ENCODE assay signal across 1 cellular context in the genomic region with DNA sequence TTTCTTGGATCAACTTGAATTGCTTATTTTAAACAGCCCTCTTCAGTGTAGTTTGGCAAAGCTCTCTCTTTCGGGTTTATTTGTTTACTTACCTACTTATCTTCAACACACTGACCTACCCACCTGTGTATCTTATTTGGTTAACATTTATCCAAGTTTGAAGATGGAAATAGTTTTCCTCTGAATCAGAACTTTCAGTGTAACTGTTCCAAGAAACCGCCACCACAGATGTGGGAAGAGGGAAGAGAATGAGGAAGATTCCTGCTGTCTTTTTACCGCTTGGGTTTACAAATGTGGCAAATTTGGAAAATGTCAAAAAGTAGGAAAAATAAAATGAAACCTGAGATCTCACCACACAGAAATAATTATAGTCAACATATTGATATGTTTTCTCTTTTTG.
TF ChIP-seq lines count a peak whose summit lies in the region.

No MANE protein-coding gene starts in this region.

TF ChIP-seq in HepG2, 621 proteins besides CTCF, POLR2A, EP300 and RAD21 (continued from another document and continues in another):
- TF ChIP-seq, protein P1, sequence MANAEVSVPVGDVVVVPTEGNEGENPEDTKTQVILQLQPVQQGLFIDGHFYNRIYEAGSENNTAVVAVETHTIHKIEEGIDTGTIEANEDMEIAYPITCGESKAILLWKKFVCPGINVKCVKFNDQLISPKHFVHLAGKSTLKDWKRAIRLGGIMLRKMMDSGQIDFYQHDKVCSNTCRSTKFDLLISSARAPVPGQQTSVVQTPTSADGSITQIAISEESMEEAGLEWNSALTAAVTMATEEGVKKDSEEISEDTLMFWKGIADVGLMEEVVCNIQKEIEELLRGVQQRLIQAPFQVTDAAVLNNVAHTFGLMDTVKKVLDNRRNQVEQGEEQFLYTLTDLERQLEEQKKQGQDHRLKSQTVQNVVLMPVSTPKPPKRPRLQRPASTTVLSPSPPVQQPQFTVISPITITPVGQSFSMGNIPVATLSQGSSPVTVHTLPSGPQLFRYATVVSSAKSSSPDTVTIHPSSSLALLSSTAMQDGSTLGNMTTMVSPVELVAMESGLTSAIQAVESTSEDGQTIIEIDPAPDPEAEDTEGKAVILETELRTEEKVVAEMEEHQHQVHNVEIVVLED (CRISPR knock-in tag; IDR thresholded peaks at IDR 0.05; ENCODE audit: borderline replicate concordance), result no peak
- no peak for TF ChIP-seq MYNN (CRISPR knock-in tag; IDR thresholded peaks at IDR 0.05; ENCODE audit: low read depth)
- no peak for TF ChIP-seq ZFAT (CRISPR knock-in tag; conservative IDR thresholded peaks at IDR 0.05)
- no peak for TF ChIP-seq ZKSCAN5 (CRISPR knock-in tag; IDR thresholded peaks at IDR 0.05)
- peak; percentile 80; the same call in 1 of the 2 replicates for TF ChIP-seq DPF2 (CRISPR knock-in tag; IDR thresholded peaks at IDR 0.05; ENCODE audit: borderline replicate concordance, low read depth)
- no peak for TF ChIP-seq ZSCAN5A (CRISPR knock-in tag; IDR thresholded peaks at IDR 0.05; ENCODE audit: borderline replicate concordance)
- no peak for TF ChIP-seq DR1 (CRISPR knock-in tag; IDR thresholded peaks at IDR 0.05)
- peak; percentile 61; the same call in 1 of the 2 replicates for TF ChIP-seq KAT8 (CRISPR knock-in tag; IDR thresholded peaks at IDR 0.05)
- TF ChIP-seq ZNF775 (CRISPR knock-in tag; IDR thresholded peaks at IDR 0.05; ENCODE audit: borderline replicate concordance), result no peak
- TF ChIP-seq MAFK (conservative IDR thresholded peaks at IDR 0.05 in 1 of 2, IDR thresholded peaks at IDR 0.05 in 1 of 2; ENCODE audit: low read length in 2 of 2), result no peak
- TF ChIP-seq ZNF326 (CRISPR knock-in tag; IDR thresholded peaks at IDR 0.05; ENCODE audit: borderline replicate concordance), result no peak
- 0 out of 2 replicates have a peak, but pooled peaks have one; percentile 24 for TF ChIP-seq ZFP36L2 (CRISPR knock-in tag; IDR thresholded peaks at IDR 0.05)
- no peak for TF ChIP-seq SIN3B (IDR thresholded peaks at IDR 0.05; ENCODE audit: low read length)
- TF ChIP-seq, protein P2, sequence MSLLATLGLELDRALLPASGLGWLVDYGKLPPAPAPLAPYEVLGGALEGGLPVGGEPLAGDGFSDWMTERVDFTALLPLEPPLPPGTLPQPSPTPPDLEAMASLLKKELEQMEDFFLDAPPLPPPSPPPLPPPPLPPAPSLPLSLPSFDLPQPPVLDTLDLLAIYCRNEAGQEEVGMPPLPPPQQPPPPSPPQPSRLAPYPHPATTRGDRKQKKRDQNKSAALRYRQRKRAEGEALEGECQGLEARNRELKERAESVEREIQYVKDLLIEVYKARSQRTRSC (CRISPR knock-in tag; IDR thresholded peaks at IDR 0.05; ENCODE audit: low read depth), result no peak
- no peak for TF ChIP-seq KLF15 (CRISPR knock-in tag; IDR thresholded peaks at IDR 0.05; ENCODE audit: borderline replicate concordance)
- no peak for TF ChIP-seq ZNF660 (CRISPR knock-in tag; IDR thresholded peaks at IDR 0.05; ENCODE audit: borderline replicate concordance, low read depth)
- no peak for TF ChIP-seq KLF12 (CRISPR knock-in tag; IDR thresholded peaks at IDR 0.05; ENCODE audit: borderline replicate concordance)
- no peak for TF ChIP-seq ZNF552 (CRISPR knock-in tag; IDR thresholded peaks at IDR 0.05; ENCODE audit: borderline replicate concordance)
- TF ChIP-seq BRD4 (CRISPR knock-in tag; IDR thresholded peaks at IDR 0.05), result no peak
- TF ChIP-seq CC2D1A (CRISPR knock-in tag; IDR thresholded peaks at IDR 0.05), result no peak
- TF ChIP-seq ZNF562 (CRISPR knock-in tag; IDR thresholded peaks at IDR 0.05; ENCODE audit: borderline replicate concordance), result no peak
- TF ChIP-seq NAIF1 (CRISPR knock-in tag; IDR thresholded peaks at IDR 0.05; ENCODE audit: borderline replicate concordance), result no peak
- TF ChIP-seq ARNT2 (CRISPR knock-in tag; IDR thresholded peaks at IDR 0.05; ENCODE audit: low read depth), result 0 out of 2 replicates have a peak, but pooled peaks have one; percentile 25
- TF ChIP-seq, protein P3, sequence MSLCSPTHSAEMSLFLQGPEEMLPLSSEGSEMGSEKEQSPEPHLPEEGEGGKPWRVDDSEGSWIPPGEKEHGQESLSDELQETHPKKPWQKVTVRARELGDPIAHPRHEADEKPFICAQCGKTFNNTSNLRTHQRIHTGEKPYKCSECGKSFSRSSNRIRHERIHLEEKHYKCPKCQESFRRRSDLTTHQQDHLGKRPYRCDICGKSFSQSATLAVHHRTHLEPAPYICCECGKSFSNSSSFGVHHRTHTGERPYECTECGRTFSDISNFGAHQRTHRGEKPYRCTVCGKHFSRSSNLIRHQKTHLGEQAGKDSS (CRISPR knock-in tag; IDR thresholded peaks at IDR 0.05; ENCODE audit: borderline replicate concordance, low read depth), result no peak
- no peak for TF ChIP-seq MED8 (CRISPR knock-in tag; IDR thresholded peaks at IDR 0.05; ENCODE audit: insufficient replicate concordance)
- TF ChIP-seq SNAPC2 (CRISPR knock-in tag; IDR thresholded peaks at IDR 0.05), result no peak
- TF ChIP-seq ZNF550 (CRISPR knock-in tag; IDR thresholded peaks at IDR 0.05; ENCODE audit: borderline replicate concordance), result no peak
- TF ChIP-seq ZNF589 (CRISPR knock-in tag; conservative IDR thresholded peaks at IDR 0.05), result no peak
- TF ChIP-seq KDM2A (CRISPR knock-in tag; IDR thresholded peaks at IDR 0.05; ENCODE audit: borderline replicate concordance, low read depth), result no peak
- TF ChIP-seq ZNF776 (CRISPR knock-in tag; IDR thresholded peaks at IDR 0.05), result no peak
- no peak for TF ChIP-seq RNF2 (conservative IDR thresholded peaks at IDR 0.05; ENCODE audit: low read depth)
- TF ChIP-seq ZNF614 (CRISPR knock-in tag; IDR thresholded peaks at IDR 0.05; ENCODE audit: borderline replicate concordance), result peak; percentile 49; the same call in 1 of the 2 replicates
- TF ChIP-seq, protein P4, sequence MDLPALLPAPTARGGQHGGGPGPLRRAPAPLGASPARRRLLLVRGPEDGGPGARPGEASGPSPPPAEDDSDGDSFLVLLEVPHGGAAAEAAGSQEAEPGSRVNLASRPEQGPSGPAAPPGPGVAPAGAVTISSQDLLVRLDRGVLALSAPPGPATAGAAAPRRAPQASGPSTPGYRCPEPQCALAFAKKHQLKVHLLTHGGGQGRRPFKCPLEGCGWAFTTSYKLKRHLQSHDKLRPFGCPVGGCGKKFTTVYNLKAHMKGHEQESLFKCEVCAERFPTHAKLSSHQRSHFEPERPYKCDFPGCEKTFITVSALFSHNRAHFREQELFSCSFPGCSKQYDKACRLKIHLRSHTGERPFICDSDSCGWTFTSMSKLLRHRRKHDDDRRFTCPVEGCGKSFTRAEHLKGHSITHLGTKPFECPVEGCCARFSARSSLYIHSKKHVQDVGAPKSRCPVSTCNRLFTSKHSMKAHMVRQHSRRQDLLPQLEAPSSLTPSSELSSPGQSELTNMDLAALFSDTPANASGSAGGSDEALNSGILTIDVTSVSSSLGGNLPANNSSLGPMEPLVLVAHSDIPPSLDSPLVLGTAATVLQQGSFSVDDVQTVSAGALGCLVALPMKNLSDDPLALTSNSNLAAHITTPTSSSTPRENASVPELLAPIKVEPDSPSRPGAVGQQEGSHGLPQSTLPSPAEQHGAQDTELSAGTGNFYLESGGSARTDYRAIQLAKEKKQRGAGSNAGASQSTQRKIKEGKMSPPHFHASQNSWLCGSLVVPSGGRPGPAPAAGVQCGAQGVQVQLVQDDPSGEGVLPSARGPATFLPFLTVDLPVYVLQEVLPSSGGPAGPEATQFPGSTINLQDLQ (CRISPR knock-in tag; IDR thresholded peaks at IDR 0.05), result no peak
- TF ChIP-seq, protein P5, sequence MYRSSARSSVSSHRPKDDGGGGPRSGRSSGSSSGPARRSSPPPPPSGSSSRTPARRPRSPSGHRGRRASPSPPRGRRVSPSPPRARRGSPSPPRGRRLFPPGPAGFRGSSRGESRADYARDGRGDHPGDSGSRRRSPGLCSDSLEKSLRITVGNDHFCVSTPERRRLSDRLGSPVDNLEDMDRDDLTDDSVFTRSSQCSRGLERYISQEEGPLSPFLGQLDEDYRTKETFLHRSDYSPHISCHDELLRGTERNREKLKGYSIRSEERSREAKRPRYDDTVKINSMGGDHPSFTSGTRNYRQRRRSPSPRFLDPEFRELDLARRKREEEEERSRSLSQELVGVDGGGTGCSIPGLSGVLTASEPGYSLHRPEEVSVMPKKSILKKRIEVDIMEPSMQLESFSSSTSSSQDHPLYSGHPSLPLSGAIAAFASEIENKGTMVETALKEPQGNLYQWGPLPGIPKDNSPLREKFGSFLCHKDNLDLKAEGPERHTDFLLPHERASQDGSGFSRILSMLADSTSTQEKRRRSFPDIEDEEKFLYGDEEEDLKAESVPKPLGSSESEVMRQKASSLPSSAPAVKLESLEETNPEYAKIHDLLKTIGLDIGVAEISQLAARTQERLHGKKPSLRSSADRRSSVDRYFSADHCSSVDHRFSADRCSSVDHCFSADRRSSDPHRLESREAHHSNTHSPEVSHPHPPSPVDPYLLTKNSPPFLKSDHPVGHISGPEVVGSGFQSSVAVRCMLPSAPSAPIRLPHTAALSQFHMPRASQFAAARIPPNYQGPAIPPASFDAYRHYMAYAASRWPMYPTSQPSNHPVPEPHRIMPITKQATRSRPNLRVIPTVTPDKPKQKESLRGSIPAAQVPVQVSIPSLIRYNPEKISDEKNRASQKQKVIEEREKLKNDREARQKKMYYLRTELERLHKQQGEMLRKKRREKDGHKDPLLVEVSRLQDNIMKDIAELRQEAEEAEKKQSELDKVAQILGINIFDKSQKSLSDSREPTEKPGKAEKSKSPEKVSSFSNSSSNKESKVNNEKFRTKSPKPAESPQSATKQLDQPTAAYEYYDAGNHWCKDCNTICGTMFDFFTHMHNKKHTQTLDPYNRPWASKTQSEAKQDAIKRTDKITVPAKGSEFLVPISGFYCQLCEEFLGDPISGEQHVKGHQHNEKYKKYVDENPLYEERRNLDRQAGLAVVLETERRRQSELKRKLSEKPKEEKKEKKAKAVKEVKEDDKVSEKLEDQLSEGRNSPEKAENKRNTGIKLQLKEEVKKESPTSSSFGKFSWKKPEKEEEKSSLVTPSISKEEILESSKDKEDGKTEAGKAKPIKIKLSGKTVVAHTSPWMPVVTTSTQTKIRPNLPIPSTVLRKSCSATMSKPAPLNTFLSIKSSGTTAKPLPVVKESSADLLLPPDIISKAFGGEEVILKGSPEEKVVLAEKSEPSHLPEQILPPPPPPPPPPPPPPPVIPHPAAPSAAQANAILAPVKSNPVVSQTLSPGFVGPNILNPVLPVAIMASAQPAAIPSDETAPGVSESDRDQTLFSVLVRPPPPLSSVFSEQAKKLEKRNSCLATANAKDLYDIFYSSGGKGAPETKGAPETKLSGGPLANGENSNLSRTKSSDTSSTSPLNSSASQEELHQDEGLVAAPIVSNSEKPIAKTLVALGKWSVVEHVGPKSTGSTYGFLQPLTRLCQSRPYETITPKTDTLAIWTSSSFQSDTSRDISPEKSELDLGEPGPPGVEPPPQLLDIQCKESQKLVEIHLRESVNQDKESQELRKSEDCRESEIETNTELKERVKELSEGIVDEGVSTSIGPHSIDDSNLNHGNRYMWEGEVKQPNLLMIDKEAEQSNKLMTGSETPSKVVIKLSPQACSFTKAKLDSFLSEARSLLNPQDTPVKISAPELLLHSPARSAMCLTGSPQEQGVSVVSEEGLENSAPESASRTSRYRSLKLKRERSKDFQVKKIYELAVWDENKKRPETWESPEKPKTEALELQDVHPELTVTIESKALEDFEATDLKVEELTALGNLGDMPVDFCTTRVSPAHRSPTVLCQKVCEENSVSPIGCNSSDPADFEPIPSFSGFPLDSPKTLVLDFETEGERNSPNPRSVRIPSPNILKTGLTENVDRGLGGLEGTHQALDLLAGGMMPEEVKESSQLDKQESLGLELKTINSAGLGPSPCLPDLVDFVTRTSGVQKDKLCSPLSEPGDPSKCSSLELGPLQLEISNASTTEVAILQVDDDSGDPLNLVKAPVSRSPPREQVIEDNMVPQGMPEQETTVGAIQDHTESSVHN (CRISPR knock-in tag; IDR thresholded peaks at IDR 0.05), result no peak
- 0 out of 2 replicates have a peak, but pooled peaks have one; percentile 46 for TF ChIP-seq ZSCAN29 (CRISPR knock-in tag; conservative IDR thresholded peaks at IDR 0.05)
- no peak for TF ChIP-seq ZNF264 (CRISPR knock-in tag; IDR thresholded peaks at IDR 0.05)
- no peak for TF ChIP-seq JARID2 (CRISPR knock-in tag; IDR thresholded peaks at IDR 0.05; ENCODE audit: insufficient replicate concordance)
- TF ChIP-seq KMT2B (CRISPR knock-in tag; IDR thresholded peaks at IDR 0.05), result no peak
- TF ChIP-seq, protein P6, sequence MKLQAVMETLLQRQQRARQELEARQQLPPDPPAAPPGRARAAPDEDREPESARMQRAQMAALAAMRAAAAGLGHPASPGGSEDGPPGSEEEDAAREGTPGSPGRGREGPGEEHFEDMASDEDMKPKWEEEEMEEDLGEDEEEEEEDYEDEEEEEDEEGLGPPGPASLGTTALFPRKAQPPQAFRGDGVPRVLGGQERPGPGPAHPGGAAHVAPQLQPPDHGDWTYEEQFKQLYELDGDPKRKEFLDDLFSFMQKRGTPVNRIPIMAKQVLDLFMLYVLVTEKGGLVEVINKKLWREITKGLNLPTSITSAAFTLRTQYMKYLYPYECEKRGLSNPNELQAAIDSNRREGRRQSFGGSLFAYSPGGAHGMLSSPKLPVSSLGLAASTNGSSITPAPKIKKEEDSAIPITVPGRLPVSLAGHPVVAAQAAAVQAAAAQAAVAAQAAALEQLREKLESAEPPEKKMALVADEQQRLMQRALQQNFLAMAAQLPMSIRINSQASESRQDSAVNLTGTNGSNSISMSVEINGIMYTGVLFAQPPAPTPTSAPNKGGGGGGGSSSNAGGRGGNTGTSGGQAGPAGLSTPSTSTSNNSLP (IDR thresholded peaks at IDR 0.05; ENCODE audit: low read depth, low read length), result peak; percentile 21; the same call in 1 of the 2 replicates
- no peak for TF ChIP-seq REPIN1 (CRISPR knock-in tag; IDR thresholded peaks at IDR 0.05; ENCODE audit: borderline replicate concordance, low read depth)
- TF ChIP-seq MAFF (IDR thresholded peaks at IDR 0.05; ENCODE audit: low read depth, low read length), result no peak
- TF ChIP-seq, protein P7, sequence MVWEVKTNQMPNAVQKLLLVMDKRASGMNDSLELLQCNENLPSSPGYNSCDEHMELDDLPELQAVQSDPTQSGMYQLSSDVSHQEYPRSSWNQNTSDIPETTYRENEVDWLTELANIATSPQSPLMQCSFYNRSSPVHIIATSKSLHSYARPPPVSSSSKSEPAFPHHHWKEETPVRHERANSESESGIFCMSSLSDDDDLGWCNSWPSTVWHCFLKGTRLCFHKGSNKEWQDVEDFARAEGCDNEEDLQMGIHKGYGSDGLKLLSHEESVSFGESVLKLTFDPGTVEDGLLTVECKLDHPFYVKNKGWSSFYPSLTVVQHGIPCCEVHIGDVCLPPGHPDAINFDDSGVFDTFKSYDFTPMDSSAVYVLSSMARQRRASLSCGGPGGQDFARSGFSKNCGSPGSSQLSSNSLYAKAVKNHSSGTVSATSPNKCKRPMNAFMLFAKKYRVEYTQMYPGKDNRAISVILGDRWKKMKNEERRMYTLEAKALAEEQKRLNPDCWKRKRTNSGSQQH (CRISPR knock-in tag; IDR thresholded peaks at IDR 0.05; ENCODE audit: low read depth), result no peak
- TF ChIP-seq NR2F2 (IDR thresholded peaks at IDR 0.05; ENCODE audit: borderline replicate concordance, low read depth), result peak; percentile 86
